In the genomic region with DNA sequence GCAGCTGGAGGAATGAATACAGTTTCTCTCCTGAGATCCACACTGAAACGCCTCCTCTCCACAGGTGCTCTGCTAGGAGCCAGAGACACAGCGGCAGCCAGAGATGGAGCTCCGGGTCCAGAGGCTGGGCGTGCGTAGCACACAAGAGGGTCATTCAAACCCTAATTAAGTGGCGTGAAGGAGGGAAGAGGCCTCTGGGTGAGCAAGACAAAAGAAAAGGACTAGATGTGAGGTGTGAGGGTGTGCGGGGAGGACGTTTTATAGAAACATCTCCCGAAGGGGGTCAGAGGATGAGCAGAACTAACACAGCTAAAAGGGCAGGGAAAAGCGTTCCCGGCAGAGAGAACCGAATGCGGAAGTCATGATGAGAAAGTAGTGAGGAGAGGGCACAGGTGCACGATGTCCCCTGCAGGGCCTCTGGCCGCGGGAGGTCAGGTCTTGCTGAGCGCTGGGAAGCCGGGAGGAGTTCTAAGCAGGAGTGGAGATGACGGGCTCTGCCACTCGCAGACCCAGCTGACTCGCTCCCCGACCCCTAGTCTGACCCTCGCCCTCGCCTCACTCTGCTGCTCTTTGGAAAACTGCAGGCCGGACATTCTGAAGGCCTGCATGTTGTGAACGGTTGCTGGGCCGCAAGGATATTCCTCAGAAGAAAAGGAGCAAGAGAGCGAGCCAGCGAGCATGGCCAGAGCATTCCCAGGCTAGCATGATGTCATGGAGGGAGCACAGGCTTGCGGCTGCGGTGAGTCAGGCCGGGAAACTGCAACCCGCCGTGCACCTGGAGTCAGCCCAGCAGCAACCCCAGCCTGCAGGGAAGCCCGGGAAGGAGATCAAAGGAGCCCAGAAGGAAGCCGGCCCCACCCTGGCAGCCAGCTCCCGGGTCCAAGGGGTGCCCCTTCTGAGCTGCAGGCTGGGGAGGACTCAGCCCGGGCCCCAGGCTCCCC, we compare ENCODE assay signal across 9 cellular contexts. TPM values are rescaled to one million over a fixed set of nuclear protein-coding genes. Genes with fewer than 3 reads are reported as not detected.
DNase-seq lines count a peak whose midpoint lies in the region; ATAC-seq lines count a peak whose summit lies in the region.
"Had no signal": no experiment of that assay in that cellular context is flagged by ENCODE, and none has a peak within 500 bp of the region (broad histone marks: within the 10 kb centered on the region; RNA-seq: fewer than 3 reads in every experiment).

No MANE protein-coding gene starts in this region.

- ATAC-seq in Right ventricle myocardium inferior = peak; percentile 83
- ATAC-seq in HG02840 (IDR thresholded peaks at IDR 0.05; ENCODE audit: low FRiP score, unreplicated experiment) = no peak
- no peak for ATAC-seq in HG02870 (IDR thresholded peaks at IDR 0.05; ENCODE audit: unreplicated experiment)
- ATAC-seq in GM21447 (IDR thresholded peaks at IDR 0.05; ENCODE audit: unreplicated experiment) = no peak

- peak; percentile 73 for DNase-seq in GM04504 (ENCODE audit: low read depth)
- peak; percentile 98 for DNase-seq in SW480 (ENCODE audit: low spot score)
- peak; percentile 77 for DNase-seq in Right ventricle myocardium inferior (ENCODE audit: missing footprints)
- DNase-seq in retina = peak; percentile 73
- no peak for DNase-seq in SHP77 treated with DMSO at 0.1 percent for 48 hours (lab: John Stamatoyannopoulos, UW)

- intact Hi-C loops in Right ventricle myocardium inferior (cut with DNase I) = no loop called here

RNA-seq across cellular contexts. Expression of a gene that starts 54.2 kb away (rescaled TPM):
- 27.2 TPM for total RNA-seq in Right ventricle myocardium inferior
- total RNA-seq: T-helper 2 cell treated with Interferon-gamma antibody and Interleukin-4, amounts not matched to agents 100 ng/mL and 5 ng/mL, for 36 hours had no signal
